ENCODE assay signal across 7 cellular contexts in genomic region chr10:75206638-75207037, GRCh38. TPM values are rescaled to one million over a fixed set of nuclear protein-coding genes. Genes with fewer than 3 reads are reported as not detected.
DNase-seq lines count a peak whose midpoint lies in the region; ATAC-seq and TF ChIP-seq lines count a peak whose summit lies in the region.
"Not testable (repeated sequence)": the region's sequence is repeated elsewhere in the genome, so short reads cannot be mapped to it uniquely, and the experiment has no call there.

No MANE protein-coding gene starts in this region.

- H2BK15ac ChIP-seq in mesendoderm (replicated peaks; ENCODE audit: low read depth), result not testable (repeated sequence)

- not testable (repeated sequence) for DNase-seq in CD4-positive, alpha-beta T cell; RWPE2 (ENCODE audit: low spot score); mesendoderm; psoas muscle
- peak in 1 of 2 donors; percentile 18 for DNase-seq in suprapubic skin (ENCODE audit: low spot score in 2 of 2)

- not testable (repeated sequence) for H3K4me3 Mint-ChIP-seq in CD4-positive, alpha-beta T cell
- peak overlapping the region in 1 of 5 experiments; percentile 48 for H3K4me3 Mint-ChIP-seq in brain

- not testable (repeated sequence) for ATAC-seq in CD4-positive, alpha-beta T cell (ENCODE audit: poor library complexity); RWPE2 (ENCODE audit: low read depth); psoas muscle

- H3K27me3 ChIP-seq in CD4-positive, alpha-beta T cell (ENCODE audit: control insufficient read depth, insufficient read depth, low read length); RWPE2 (ENCODE audit: insufficient read depth, poor library complexity, severe bottlenecking); mesendoderm (ENCODE audit: insufficient read depth, low read length, poor library complexity); psoas muscle (ENCODE audit: insufficient read depth in 3 of 3, low read length in 2 of 3); suprapubic skin: not testable (repeated sequence)

- not testable (repeated sequence) for H2AK5ac ChIP-seq in mesendoderm (ENCODE audit: low read length)

- peak overlapping the region; percentile 62 for H3K18ac ChIP-seq in mesendoderm (ENCODE audit: low read length)

- not testable (repeated sequence) for TF ChIP-seq RAD21 in Ishikawa (IDR thresholded peaks at IDR 0.05; ENCODE audit: low read depth)

- WGBS in mesendoderm (ENCODE audit: extremely low coverage, insufficient coverage, low lambda C conversion rate), result no CpG with 5 or more reads among the region's 14 CpGs
- 69 to 80% (median 69%) methylated on average over 14 of the region's 14 CpGs for WGBS in psoas muscle, 3 donors
- 81% methylated on average over 14 of the region's 14 CpGs for WGBS in suprapubic skin

- H3K4ac ChIP-seq in mesendoderm (ENCODE audit: low read depth, low read length), result not testable (repeated sequence)

- TF ChIP-seq POLR2A in suprapubic skin (IDR thresholded peaks at IDR 0.05), result not testable (repeated sequence)

- TF ChIP-seq CTCF in CD4-positive, alpha-beta T cell (IDR thresholded peaks at IDR 0.05); RWPE2 (IDR thresholded peaks at IDR 0.05; ENCODE audit: poor library complexity, severe bottlenecking); brain (conservative IDR thresholded peaks at IDR 0.05); psoas muscle (IDR thresholded peaks at IDR 0.05); suprapubic skin (IDR thresholded peaks at IDR 0.05): not testable (repeated sequence)

- H3K4me1 ChIP-seq in RWPE2 (ENCODE audit: insufficient read depth, poor library complexity, severe bottlenecking) (peaks cover 40% of the 10 kb centered on the region), mesendoderm (ENCODE audit: control insufficient read depth, low read depth, low read length) (peaks cover 18% of the 10 kb centered on the region), psoas muscle (peaks cover 40% of the 10 kb centered on the region), suprapubic skin (peaks cover 79% of the 10 kb centered on the region)

- H4K8ac ChIP-seq in mesendoderm (ENCODE audit: low read depth, low read length), result not testable (repeated sequence)

- H3K23ac ChIP-seq in mesendoderm (ENCODE audit: low read length), result not testable (repeated sequence)

- POLR2A ChIA-PET in CD4-positive, alpha-beta T cell (lab: Charles Lee), result not testable (repeated sequence)

- peaks cover 12% of the 10 kb centered on the region for H3K36me3 Mint-ChIP-seq in CD4-positive, alpha-beta T cell (ENCODE audit: low read depth)
- not testable (repeated sequence) for H3K36me3 Mint-ChIP-seq in brain

- peak overlapping the region; percentile 99 for H3K27ac Mint-ChIP-seq in CD4-positive, alpha-beta T cell
- peak overlapping the region in 3 of 5 experiments; percentile 46 to 92 (median 47) for H3K27ac Mint-ChIP-seq in brain

- H3K9me3 ChIP-seq in CD4-positive, alpha-beta T cell (ENCODE audit: control insufficient read depth, low read length); RWPE2 (ENCODE audit: severe bottlenecking); psoas muscle; suprapubic skin: not testable (repeated sequence)

- not testable (repeated sequence) for H3K4me3 ChIP-seq in RWPE2 (ENCODE audit: severe bottlenecking); mesendoderm (ENCODE audit: low read length); psoas muscle; suprapubic skin

- TF ChIP-seq EP300 in Ishikawa (IDR thresholded peaks at IDR 0.05; ENCODE audit: borderline replicate concordance); suprapubic skin (IDR thresholded peaks at IDR 0.05): not testable (repeated sequence)

- H3K27ac ChIP-seq in CD4-positive, alpha-beta T cell (ENCODE audit: low read depth, low read length), result not testable (repeated sequence)
- H3K27ac ChIP-seq in RWPE2 (ENCODE audit: poor library complexity, severe bottlenecking), result peak overlapping the region; percentile 86
- H3K27ac ChIP-seq in mesendoderm (ENCODE audit: low read depth, low read length), result peak overlapping the region; percentile 86
- peak overlapping the region; percentile 100 for H3K27ac ChIP-seq in psoas muscle
- peak overlapping the region; percentile 89 for H3K27ac ChIP-seq in suprapubic skin

- H4K5ac ChIP-seq in mesendoderm (ENCODE audit: low read length), result not testable (repeated sequence)

- H3K79me2 ChIP-seq in mesendoderm (ENCODE audit: control insufficient read depth, insufficient read depth, low read length), result not testable (repeated sequence)

- H3K27me3 Mint-ChIP-seq in CD4-positive, alpha-beta T cell, result not testable (repeated sequence)
- H3K27me3 Mint-ChIP-seq in brain, result peaks cover 12% of the 10 kb centered on the region

- not testable (repeated sequence) for H3K4me1 Mint-ChIP-seq in CD4-positive, alpha-beta T cell (ENCODE audit: low read depth)
- H3K4me1 Mint-ChIP-seq in brain, result peaks cover 16% of the 10 kb centered on the region

- intact Hi-C loops in CD4-positive, alpha-beta T cell (cut with DNase I, micrococcal nuclease); psoas muscle (cut with DNase I): not testable (repeated sequence)

- H3K36me3 ChIP-seq in RWPE2 (ENCODE audit: low read depth); mesendoderm (ENCODE audit: control insufficient read depth, insufficient read depth, low read length); psoas muscle (ENCODE audit: insufficient read depth in 1 of 2, low read depth in 1 of 2); suprapubic skin: not testable (repeated sequence)

- CTCF ChIA-PET in CD4-positive, alpha-beta T cell (lab: Charles Lee), result interaction anchor here (0.7 to 4.0 kb wide), 5 partner anchors 19 to 142 kb away, joined by 4 to 15 read pairs (median 5); partner anchors contain the start of gene COMTD1

- peak overlapping the region; percentile 51 for H3K4me2 ChIP-seq in mesendoderm (ENCODE audit: low read length)

- H3K79me1 ChIP-seq in mesendoderm (ENCODE audit: low read length), result not testable (repeated sequence)

- H2BK120ac ChIP-seq in mesendoderm (ENCODE audit: low read depth, low read length), result not testable (repeated sequence)

- H2BK5ac ChIP-seq in mesendoderm (ENCODE audit: low read length), result peak overlapping the region; percentile 96

- peak overlapping the region; percentile 51 for H3K9ac ChIP-seq in mesendoderm (ENCODE audit: low read length)

- H3K56ac ChIP-seq in mesendoderm (ENCODE audit: low read length), result peak overlapping the region; percentile 89

- not testable (repeated sequence) for H3K9me3 Mint-ChIP-seq in CD4-positive, alpha-beta T cell; brain

TF ChIP-seq in Ishikawa, 13 proteins besides CTCF, POLR2A, EP300 and RAD21:
- TF ChIP-seq EGR1 (IDR thresholded peaks at IDR 0.05), result peak; percentile 33; the same call in 1 of the 2 replicates
TF ChIP-seq in Ishikawa: peak in this region for 1; not testable (repeated sequence) for 12.

RNA-seq across cellular contexts. Expression of gene VDAC2, which starts 4.0 kb away (rescaled TPM):
- total RNA-seq in CD4-positive, alpha-beta T cell, result 100 to 1,000 TPM; 141 to 147 TPM
- polyA plus RNA-seq in brain (ENCODE audit: insufficient read depth, low read depth, low replicate concordance), result 234 TPM
- 256 TPM for polyA plus RNA-seq in mesendoderm (2013, experiment 1 of 2)
- polyA plus RNA-seq in mesendoderm (2013, experiment 2 of 2), result 253 TPM
- total RNA-seq in psoas muscle, result 100 to 1,000 TPM; 314 to 546 (median 399) TPM
- polyA plus RNA-seq in psoas muscle, result 100 to 1,000 TPM; 391 to 770 (median 432) TPM
- 100 to 1,000 TPM; 111 to 196 (median 146) TPM for total RNA-seq in suprapubic skin

RNA-seq across cellular contexts. Expression of gene COMTD1, which starts 29.1 kb away (rescaled TPM):
- total RNA-seq in CD4-positive, alpha-beta T cell, result 10 to 100 TPM in 1 of 2 experiments, 1 to 10 TPM in 1; 9.5 to 10.5 TPM
- polyA plus RNA-seq in brain (ENCODE audit: insufficient read depth, low read depth, low replicate concordance) (10.9 TPM), psoas muscle (10 to 100 TPM in 2 of 3 donors, 1 to 10 TPM in 1; 5.8 to 54.7 (median 49.3) TPM)
- polyA plus RNA-seq in mesendoderm (2013, experiment 1 of 2), result 28.1 TPM
- polyA plus RNA-seq in mesendoderm (2013, experiment 2 of 2), result 27.5 TPM
- total RNA-seq in psoas muscle (10 to 100 TPM; 15.2 to 38.8 (median 21.2) TPM), suprapubic skin (10 to 100 TPM; 32.4 to 69.8 (median 46.7) TPM)
